Comparison of ENCODE assay signal across 8 cellular contexts in genomic region chr1:199591468-199591867, GRCh38.
"Had no signal": no experiment of that assay in that cellular context is flagged by ENCODE, and none has a peak within 500 bp of the region (broad histone marks: within the 10 kb centered on the region; RNA-seq: fewer than 3 reads in every experiment).

No MANE protein-coding gene starts in this region.

- FAIRE-seq: H54, HTR-8/SVneo had no signal

- H3K4me2 ChIP-seq: KMS-11 had no signal

- H3K27ac ChIP-seq: GM23248, KMS-11 had no signal

- H2AFZ ChIP-seq: GM23248 had no signal

- H3K9ac ChIP-seq: GM23248, KMS-11 had no signal

- H3K4me3 ChIP-seq: GM23248 had no signal

- DNase-seq: GM23248, GOT3, H9, HCEC 1CT, KBM-7 had no signal
